Comparison of ENCODE assay signal across 1 cellular context in the genomic region with DNA sequence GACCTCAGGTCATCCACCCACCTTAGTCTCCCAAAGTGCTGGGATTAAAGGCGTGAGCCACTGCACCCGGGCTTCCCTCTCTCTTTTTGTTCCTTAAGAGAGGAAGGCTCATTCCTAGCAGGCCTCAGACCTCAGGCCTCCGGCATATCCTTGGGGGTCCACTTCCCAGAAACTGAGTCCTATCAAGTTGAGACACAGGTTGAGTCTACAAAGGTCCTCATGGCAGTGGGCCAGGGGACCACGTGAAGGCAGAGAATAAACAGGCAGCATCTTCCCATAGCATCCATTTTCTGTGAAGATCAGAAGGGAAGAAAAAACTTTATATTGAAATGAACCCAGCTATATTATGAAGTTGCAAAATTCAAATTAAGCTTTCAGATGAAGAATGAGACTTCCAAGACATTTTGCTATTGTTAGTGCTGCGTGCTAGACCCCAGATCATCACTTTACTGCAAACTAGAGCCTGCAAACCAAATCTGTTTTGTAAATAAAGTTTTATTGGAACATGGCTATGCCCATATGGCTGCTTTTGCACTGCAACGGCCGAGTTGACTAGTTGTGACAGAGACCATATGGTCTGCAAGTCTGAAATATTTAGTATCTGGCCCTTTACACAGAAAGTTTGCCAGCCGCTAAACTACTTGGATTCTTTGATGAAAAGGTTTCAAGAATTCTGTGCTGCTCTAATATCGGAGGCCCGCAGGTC.
TF ChIP-seq lines count a peak whose summit lies in the region.

No MANE protein-coding gene starts in this region.

TF ChIP-seq in GM12878, 131 proteins besides CTCF, POLR2A, EP300 and RAD21:
- TF ChIP-seq SMARCA5 (IDR thresholded peaks at IDR 0.05): no peak
- TF ChIP-seq, protein P1, sequence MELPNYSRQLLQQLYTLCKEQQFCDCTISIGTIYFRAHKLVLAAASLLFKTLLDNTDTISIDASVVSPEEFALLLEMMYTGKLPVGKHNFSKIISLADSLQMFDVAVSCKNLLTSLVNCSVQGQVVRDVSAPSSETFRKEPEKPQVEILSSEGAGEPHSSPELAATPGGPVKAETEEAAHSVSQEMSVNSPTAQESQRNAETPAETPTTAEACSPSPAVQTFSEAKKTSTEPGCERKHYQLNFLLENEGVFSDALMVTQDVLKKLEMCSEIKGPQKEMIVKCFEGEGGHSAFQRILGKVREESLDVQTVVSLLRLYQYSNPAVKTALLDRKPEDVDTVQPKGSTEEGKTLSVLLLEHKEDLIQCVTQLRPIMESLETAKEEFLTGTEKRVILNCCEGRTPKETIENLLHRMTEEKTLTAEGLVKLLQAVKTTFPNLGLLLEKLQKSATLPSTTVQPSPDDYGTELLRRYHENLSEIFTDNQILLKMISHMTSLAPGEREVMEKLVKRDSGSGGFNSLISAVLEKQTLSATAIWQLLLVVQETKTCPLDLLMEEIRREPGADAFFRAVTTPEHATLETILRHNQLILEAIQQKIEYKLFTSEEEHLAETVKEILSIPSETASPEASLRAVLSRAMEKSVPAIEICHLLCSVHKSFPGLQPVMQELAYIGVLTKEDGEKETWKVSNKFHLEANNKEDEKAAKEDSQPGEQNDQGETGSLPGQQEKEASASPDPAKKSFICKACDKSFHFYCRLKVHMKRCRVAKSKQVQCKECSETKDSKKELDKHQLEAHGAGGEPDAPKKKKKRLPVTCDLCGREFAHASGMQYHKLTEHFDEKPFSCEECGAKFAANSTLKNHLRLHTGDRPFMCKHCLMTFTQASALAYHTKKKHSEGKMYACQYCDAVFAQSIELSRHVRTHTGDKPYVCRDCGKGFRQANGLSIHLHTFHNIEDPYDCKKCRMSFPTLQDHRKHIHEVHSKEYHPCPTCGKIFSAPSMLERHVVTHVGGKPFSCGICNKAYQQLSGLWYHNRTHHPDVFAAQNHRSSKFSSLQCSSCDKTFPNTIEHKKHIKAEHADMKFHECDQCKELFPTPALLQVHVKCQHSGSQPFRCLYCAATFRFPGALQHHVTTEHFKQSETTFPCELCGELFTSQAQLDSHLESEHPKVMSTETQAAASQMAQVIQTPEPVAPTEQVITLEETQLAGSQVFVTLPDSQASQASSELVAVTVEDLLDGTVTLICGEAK (IDR thresholded peaks at IDR 0.05; ENCODE audit: borderline replicate concordance): peak; percentile 61
- no peak for TF ChIP-seq BCLAF1 (IDR thresholded peaks at IDR 0.05)
- TF ChIP-seq NFIC (IDR thresholded peaks at IDR 0.05; ENCODE audit: low read depth, low read length): no peak
TF ChIP-seq in GM12878: peak in this region for 1.
